In genomic region chr7:119438315-119438714, GRCh38 we compare ENCODE assay signal across 1 cellular context.
TF ChIP-seq lines count a peak whose summit lies in the region.

No MANE protein-coding gene starts in this region.

TF ChIP-seq in IMR-90, 13 proteins besides CTCF, POLR2A, EP300 and RAD21 (continued from another document):
- TF ChIP-seq ELK1 (IDR thresholded peaks at IDR 0.05; ENCODE audit: borderline replicate concordance, low read depth, low read length) (no peak), RCOR1 (IDR thresholded peaks at IDR 0.05; ENCODE audit: insufficient replicate concordance, low read length) (no peak)
